ENCODE assay signal across 13 cellular contexts in the genomic region with DNA sequence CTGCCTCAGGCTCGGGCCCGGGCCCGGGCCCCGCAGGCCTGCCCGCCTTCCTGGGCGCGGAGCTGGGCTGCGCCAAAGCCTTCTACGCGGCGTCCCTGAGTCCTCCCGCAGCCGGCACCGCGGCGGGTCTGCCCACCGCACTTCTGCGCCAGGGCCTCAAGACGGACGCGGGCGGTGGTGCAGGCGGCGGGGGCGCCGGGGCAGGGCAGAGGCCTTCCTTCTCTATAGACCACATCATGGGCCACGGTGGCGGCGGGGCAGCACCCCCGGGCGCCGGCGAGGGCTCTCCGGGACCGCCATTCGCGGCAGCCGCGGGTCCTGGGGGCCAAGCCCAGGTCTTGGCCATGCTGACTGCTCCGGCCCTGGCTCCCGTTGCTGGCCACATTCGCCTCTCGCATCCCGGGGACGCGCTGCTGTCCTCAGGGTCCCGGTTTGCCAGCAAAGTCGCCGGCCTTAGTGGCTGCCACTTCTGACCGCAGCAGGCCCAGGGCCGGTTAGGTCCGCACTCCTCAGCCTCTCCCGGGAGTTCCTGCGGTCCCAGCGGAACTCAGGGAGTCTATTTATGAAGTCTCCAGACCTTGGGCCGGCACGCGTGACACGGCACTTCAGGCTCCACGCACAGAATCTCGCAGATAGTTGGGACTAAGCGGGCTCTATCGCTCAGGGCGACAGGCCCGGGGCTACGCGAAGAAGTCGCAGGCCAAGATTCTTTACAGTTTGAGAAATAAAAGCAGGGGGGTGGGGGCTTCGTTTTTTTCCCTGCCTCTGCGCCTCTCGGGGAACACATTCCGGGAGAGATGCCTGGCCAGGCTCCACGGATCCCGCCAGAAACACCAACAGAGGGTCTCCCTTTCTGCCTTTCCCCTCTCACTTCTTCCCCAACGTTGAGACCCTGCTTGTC. TPM values are rescaled to one million over a fixed set of nuclear protein-coding genes. Genes with fewer than 3 reads are reported as not detected.
A peak's percentile ranks its signal among the peaks of the same experiment; 100 is the strongest.
DNase-seq lines count a peak whose midpoint lies in the region; ATAC-seq and TF ChIP-seq lines count a peak whose summit lies in the region.
"Had no signal": no experiment of that assay in that cellular context is flagged by ENCODE, and none has a peak within 500 bp of the region (broad histone marks: within the 10 kb centered on the region; RNA-seq: fewer than 3 reads in every experiment).

No MANE protein-coding gene starts in this region.

- no peaks in the 10 kb centered on the region for H3K79me2 ChIP-seq in neural progenitor cell (ENCODE audit: low read depth)

- H3K4me3 Mint-ChIP-seq in stimulated activated naive CD8-positive, alpha-beta T cell treated with anti-CD3 and anti-CD28 coated beads, Interleukin-15, Interleukin-2, amounts not matched to agents 100 ng/mL and 50 ng/mL, for 24 hours, result no peak overlapping the region
- peak overlapping the region; percentile 18 for H3K4me3 Mint-ChIP-seq in neural progenitor cell

- no peak overlapping the region for H3K9ac ChIP-seq in neural progenitor cell

- H3K36me3 Mint-ChIP-seq in stimulated activated naive CD8-positive, alpha-beta T cell treated with anti-CD3 and anti-CD28 coated beads, Interleukin-15, Interleukin-2, amounts not matched to agents 100 ng/mL and 50 ng/mL, for 24 hours (ENCODE audit: low read depth), result no peaks in the 10 kb centered on the region
- no peaks in the 10 kb centered on the region for H3K36me3 Mint-ChIP-seq in neural progenitor cell

- H3K4me2 ChIP-seq in neural progenitor cell, result peak overlapping the region; percentile 12

- H3K4me3 ChIP-seq in coronary artery (peak overlapping the region; percentile 85), neural progenitor cell (no peak overlapping the region)

- H3K4me1 ChIP-seq in neural progenitor cell, result peaks cover 17% of the 10 kb centered on the region

- no peak for DNase-seq in stimulated activated naive CD8-positive, alpha-beta T cell treated with anti-CD3 and anti-CD28 coated beads, Interleukin-15, Interleukin-2, amounts not matched to agents 100 U/mL and 50 U/mL, for 24 hours
- DNase-seq in coronary artery (ENCODE audit: low spot score) (no peak), neural progenitor cell (ENCODE audit: low spot score) (peak; percentile 71), NCI-H69 (lab: John Stamatoyannopoulos, UW) (no peak), EL (no peak), NCI-H2107 treated with DMSO at 0.1 percent for 48 hours (lab: John Stamatoyannopoulos, UW; ENCODE audit: unreplicated experiment) (no peak)
- DNase-seq: amygdala, GDM1, OCI-M1 had no signal

- peaks cover 44% of the 10 kb centered on the region for H3F3A ChIP-seq in neural progenitor cell (ENCODE audit: low read depth)

- TF ChIP-seq CTCF in coronary artery (IDR thresholded peaks at IDR 0.05) (no peak), neural progenitor cell (IDR thresholded peaks at IDR 0.05) (no peak)

- ATAC-seq in stimulated activated naive CD8-positive, alpha-beta T cell treated with anti-CD3 and anti-CD28 coated beads, Interleukin-15, Interleukin-2, amounts not matched to agents 100 U/mL and 50 U/mL, for 24 hours, result no peak
- ATAC-seq in GM18907 (IDR thresholded peaks at IDR 0.05; ENCODE audit: unreplicated experiment), result no peak
- ATAC-seq: left colon had no signal

- H3K9me3 ChIP-seq in neural progenitor cell (ENCODE audit: low read depth), result no peaks in the 10 kb centered on the region

- H3K27ac Mint-ChIP-seq in stimulated activated naive CD8-positive, alpha-beta T cell treated with anti-CD3 and anti-CD28 coated beads, Interleukin-15, Interleukin-2, amounts not matched to agents 100 ng/mL and 50 ng/mL, for 24 hours, result peak overlapping the region; percentile 26
- H3K27ac Mint-ChIP-seq in neural progenitor cell, result no peak overlapping the region

- peaks cover 4% of the 10 kb centered on the region for H3K27me3 Mint-ChIP-seq in stimulated activated naive CD8-positive, alpha-beta T cell treated with anti-CD3 and anti-CD28 coated beads, Interleukin-15, Interleukin-2, amounts not matched to agents 100 ng/mL and 50 ng/mL, for 24 hours
- H3K27me3 Mint-ChIP-seq in neural progenitor cell (ENCODE audit: insufficient read depth, low read depth), result peaks cover 40% of the 10 kb centered on the region

- peaks cover 100% of the 10 kb centered on the region for H3K27me3 ChIP-seq in neural progenitor cell

- H4K20me1 ChIP-seq in neural progenitor cell (ENCODE audit: low read depth), result peaks cover 72% of the 10 kb centered on the region

- no peak overlapping the region for H3K27ac ChIP-seq in coronary artery
- no peak overlapping the region for H3K27ac ChIP-seq in neural progenitor cell

- peaks cover 23% of the 10 kb centered on the region for H3K4me1 Mint-ChIP-seq in stimulated activated naive CD8-positive, alpha-beta T cell treated with anti-CD3 and anti-CD28 coated beads, Interleukin-15, Interleukin-2, amounts not matched to agents 100 ng/mL and 50 ng/mL, for 24 hours (ENCODE audit: low read depth)
- H3K4me1 Mint-ChIP-seq in neural progenitor cell, result peaks cover 26% of the 10 kb centered on the region

- no peaks in the 10 kb centered on the region for H3K9me3 Mint-ChIP-seq in stimulated activated naive CD8-positive, alpha-beta T cell treated with anti-CD3 and anti-CD28 coated beads, Interleukin-15, Interleukin-2, amounts not matched to agents 100 ng/mL and 50 ng/mL, for 24 hours
- H3K9me3 Mint-ChIP-seq in neural progenitor cell, result no peaks in the 10 kb centered on the region

- H2AFZ ChIP-seq in neural progenitor cell (replicated peaks), result peak overlapping the region; percentile 5

- H3K36me3 ChIP-seq in neural progenitor cell, result no peaks in the 10 kb centered on the region

RNA-seq across cellular contexts. Expression of a gene that starts 1.6 kb away (rescaled TPM):
- 0.03 and 0.32 TPM in 2 replicates for total RNA-seq in neural progenitor cell (ENCODE audit: low replicate concordance)

RNA-seq across cellular contexts. Expression of a gene that starts 23.3 kb away (rescaled TPM):
- not detected in 2 replicates for total RNA-seq in neural progenitor cell (ENCODE audit: low replicate concordance)
- total RNA-seq: left colon, omental fat pad had no signal
